1 cellular context compared by ENCODE assay signal in the genomic region with DNA sequence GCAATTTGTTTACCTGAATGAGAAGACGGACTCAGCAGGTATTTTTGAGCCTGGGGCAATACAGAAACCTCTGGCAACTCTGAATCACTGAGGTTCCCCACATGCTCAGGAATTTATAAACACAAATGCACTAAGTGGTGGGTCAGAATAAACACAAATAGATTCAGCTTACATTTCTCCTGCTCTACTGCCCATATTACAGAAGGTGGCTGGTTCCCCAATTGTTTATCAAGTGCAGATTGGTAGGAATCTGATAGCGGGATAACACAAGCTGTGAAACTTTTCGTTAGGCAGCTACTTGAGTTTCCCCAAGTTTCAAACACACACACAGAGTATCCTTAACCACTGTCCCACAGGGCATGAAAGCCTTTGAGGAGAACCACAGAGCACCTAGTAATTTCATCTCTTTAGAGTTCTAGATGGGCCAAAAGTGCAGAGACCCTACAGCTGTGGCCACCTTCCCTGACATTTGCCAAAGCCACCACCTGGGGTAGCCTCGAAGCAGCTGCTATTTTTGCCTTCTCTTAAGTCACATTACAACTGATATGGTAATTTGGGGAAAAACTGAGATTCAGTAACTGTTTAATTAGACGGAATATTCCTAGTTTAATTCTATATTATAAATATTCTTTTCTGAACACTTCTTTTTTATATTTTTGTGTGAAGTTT.
TF ChIP-seq lines count a peak whose summit lies in the region.

No MANE protein-coding gene starts in this region.

TF ChIP-seq in WTC11, 78 proteins besides CTCF, POLR2A, EP300 and RAD21:
- TF ChIP-seq, protein P1, sequence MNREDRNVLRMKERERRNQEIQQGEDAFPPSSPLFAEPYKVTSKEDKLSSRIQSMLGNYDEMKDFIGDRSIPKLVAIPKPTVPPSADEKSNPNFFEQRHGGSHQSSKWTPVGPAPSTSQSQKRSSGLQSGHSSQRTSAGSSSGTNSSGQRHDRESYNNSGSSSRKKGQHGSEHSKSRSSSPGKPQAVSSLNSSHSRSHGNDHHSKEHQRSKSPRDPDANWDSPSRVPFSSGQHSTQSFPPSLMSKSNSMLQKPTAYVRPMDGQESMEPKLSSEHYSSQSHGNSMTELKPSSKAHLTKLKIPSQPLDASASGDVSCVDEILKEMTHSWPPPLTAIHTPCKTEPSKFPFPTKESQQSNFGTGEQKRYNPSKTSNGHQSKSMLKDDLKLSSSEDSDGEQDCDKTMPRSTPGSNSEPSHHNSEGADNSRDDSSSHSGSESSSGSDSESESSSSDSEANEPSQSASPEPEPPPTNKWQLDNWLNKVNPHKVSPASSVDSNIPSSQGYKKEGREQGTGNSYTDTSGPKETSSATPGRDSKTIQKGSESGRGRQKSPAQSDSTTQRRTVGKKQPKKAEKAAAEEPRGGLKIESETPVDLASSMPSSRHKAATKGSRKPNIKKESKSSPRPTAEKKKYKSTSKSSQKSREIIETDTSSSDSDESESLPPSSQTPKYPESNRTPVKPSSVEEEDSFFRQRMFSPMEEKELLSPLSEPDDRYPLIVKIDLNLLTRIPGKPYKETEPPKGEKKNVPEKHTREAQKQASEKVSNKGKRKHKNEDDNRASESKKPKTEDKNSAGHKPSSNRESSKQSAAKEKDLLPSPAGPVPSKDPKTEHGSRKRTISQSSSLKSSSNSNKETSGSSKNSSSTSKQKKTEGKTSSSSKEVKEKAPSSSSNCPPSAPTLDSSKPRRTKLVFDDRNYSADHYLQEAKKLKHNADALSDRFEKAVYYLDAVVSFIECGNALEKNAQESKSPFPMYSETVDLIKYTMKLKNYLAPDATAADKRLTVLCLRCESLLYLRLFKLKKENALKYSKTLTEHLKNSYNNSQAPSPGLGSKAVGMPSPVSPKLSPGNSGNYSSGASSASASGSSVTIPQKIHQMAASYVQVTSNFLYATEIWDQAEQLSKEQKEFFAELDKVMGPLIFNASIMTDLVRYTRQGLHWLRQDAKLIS (CRISPR knock-in tag; IDR thresholded peaks at IDR 0.05; ENCODE audit: borderline replicate concordance), result no peak
- TF ChIP-seq ETV6 (CRISPR knock-in tag; IDR thresholded peaks at IDR 0.05) (no peak), CBFB (CRISPR knock-in tag; IDR thresholded peaks at IDR 0.05; ENCODE audit: low read depth) (no peak), MYBL2 (CRISPR knock-in tag; IDR thresholded peaks at IDR 0.05) (no peak), SOX15 (CRISPR knock-in tag; IDR thresholded peaks at IDR 0.05) (no peak), ZNF263 (CRISPR knock-in tag; IDR thresholded peaks at IDR 0.05; ENCODE audit: low read depth) (no peak), CREM (CRISPR knock-in tag; IDR thresholded peaks at IDR 0.05) (no peak), TP53 (CRISPR knock-in tag; IDR thresholded peaks at IDR 0.05) (no peak), ZNF232 (CRISPR knock-in tag; IDR thresholded peaks at IDR 0.05) (no peak), RORB (CRISPR knock-in tag; IDR thresholded peaks at IDR 0.05) (no peak), GTF2I (CRISPR knock-in tag; conservative IDR thresholded peaks at IDR 0.05) (no peak), ZNF317 (CRISPR knock-in tag; IDR thresholded peaks at IDR 0.05; ENCODE audit: borderline replicate concordance, low read depth) (no peak), RELA (CRISPR knock-in tag; IDR thresholded peaks at IDR 0.05; ENCODE audit: borderline replicate concordance) (no peak)
- TF ChIP-seq, protein P2, sequence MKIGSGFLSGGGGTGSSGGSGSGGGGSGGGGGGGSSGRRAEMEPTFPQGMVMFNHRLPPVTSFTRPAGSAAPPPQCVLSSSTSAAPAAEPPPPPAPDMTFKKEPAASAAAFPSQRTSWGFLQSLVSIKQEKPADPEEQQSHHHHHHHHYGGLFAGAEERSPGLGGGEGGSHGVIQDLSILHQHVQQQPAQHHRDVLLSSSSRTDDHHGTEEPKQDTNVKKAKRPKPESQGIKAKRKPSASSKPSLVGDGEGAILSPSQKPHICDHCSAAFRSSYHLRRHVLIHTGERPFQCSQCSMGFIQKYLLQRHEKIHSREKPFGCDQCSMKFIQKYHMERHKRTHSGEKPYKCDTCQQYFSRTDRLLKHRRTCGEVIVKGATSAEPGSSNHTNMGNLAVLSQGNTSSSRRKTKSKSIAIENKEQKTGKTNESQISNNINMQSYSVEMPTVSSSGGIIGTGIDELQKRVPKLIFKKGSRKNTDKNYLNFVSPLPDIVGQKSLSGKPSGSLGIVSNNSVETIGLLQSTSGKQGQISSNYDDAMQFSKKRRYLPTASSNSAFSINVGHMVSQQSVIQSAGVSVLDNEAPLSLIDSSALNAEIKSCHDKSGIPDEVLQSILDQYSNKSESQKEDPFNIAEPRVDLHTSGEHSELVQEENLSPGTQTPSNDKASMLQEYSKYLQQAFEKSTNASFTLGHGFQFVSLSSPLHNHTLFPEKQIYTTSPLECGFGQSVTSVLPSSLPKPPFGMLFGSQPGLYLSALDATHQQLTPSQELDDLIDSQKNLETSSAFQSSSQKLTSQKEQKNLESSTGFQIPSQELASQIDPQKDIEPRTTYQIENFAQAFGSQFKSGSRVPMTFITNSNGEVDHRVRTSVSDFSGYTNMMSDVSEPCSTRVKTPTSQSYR (CRISPR knock-in tag; IDR thresholded peaks at IDR 0.05), result no peak
- TF ChIP-seq, protein P3, sequence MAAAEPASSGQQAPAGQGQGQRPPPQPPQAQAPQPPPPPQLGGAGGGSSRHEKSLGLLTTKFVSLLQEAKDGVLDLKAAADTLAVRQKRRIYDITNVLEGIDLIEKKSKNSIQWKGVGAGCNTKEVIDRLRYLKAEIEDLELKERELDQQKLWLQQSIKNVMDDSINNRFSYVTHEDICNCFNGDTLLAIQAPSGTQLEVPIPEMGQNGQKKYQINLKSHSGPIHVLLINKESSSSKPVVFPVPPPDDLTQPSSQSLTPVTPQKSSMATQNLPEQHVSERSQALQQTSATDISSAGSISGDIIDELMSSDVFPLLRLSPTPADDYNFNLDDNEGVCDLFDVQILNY (CRISPR knock-in tag; IDR thresholded peaks at IDR 0.05), result no peak
- TF ChIP-seq, protein P4, sequence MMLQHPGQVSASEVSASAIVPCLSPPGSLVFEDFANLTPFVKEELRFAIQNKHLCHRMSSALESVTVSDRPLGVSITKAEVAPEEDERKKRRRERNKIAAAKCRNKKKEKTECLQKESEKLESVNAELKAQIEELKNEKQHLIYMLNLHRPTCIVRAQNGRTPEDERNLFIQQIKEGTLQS (CRISPR knock-in tag; conservative IDR thresholded peaks at IDR 0.05), result no peak
- TF ChIP-seq, protein P5, sequence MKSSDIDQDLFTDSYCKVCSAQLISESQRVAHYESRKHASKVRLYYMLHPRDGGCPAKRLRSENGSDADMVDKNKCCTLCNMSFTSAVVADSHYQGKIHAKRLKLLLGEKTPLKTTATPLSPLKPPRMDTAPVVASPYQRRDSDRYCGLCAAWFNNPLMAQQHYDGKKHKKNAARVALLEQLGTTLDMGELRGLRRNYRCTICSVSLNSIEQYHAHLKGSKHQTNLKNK (CRISPR knock-in tag; IDR thresholded peaks at IDR 0.05), result no peak
- TF ChIP-seq, protein P6, sequence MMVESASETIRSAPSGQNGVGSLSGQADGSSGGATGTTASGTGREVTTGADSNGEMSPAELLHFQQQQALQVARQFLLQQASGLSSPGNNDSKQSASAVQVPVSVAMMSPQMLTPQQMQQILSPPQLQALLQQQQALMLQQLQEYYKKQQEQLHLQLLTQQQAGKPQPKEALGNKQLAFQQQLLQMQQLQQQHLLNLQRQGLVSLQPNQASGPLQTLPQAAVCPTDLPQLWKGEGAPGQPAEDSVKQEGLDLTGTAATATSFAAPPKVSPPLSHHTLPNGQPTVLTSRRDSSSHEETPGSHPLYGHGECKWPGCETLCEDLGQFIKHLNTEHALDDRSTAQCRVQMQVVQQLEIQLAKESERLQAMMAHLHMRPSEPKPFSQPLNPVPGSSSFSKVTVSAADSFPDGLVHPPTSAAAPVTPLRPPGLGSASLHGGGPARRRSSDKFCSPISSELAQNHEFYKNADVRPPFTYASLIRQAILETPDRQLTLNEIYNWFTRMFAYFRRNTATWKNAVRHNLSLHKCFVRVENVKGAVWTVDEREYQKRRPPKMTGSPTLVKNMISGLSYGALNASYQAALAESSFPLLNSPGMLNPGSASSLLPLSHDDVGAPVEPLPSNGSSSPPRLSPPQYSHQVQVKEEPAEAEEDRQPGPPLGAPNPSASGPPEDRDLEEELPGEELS (CRISPR knock-in tag; IDR thresholded peaks at IDR 0.05), result no peak
- TF ChIP-seq, protein P7, sequence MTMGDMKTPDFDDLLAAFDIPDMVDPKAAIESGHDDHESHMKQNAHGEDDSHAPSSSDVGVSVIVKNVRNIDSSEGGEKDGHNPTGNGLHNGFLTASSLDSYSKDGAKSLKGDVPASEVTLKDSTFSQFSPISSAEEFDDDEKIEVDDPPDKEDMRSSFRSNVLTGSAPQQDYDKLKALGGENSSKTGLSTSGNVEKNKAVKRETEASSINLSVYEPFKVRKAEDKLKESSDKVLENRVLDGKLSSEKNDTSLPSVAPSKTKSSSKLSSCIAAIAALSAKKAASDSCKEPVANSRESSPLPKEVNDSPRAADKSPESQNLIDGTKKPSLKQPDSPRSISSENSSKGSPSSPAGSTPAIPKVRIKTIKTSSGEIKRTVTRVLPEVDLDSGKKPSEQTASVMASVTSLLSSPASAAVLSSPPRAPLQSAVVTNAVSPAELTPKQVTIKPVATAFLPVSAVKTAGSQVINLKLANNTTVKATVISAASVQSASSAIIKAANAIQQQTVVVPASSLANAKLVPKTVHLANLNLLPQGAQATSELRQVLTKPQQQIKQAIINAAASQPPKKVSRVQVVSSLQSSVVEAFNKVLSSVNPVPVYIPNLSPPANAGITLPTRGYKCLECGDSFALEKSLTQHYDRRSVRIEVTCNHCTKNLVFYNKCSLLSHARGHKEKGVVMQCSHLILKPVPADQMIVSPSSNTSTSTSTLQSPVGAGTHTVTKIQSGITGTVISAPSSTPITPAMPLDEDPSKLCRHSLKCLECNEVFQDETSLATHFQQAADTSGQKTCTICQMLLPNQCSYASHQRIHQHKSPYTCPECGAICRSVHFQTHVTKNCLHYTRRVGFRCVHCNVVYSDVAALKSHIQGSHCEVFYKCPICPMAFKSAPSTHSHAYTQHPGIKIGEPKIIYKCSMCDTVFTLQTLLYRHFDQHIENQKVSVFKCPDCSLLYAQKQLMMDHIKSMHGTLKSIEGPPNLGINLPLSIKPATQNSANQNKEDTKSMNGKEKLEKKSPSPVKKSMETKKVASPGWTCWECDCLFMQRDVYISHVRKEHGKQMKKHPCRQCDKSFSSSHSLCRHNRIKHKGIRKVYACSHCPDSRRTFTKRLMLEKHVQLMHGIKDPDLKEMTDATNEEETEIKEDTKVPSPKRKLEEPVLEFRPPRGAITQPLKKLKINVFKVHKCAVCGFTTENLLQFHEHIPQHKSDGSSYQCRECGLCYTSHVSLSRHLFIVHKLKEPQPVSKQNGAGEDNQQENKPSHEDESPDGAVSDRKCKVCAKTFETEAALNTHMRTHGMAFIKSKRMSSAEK (CRISPR knock-in tag; IDR thresholded peaks at IDR 0.05; ENCODE audit: borderline replicate concordance), result no peak
- TF ChIP-seq, protein P8, sequence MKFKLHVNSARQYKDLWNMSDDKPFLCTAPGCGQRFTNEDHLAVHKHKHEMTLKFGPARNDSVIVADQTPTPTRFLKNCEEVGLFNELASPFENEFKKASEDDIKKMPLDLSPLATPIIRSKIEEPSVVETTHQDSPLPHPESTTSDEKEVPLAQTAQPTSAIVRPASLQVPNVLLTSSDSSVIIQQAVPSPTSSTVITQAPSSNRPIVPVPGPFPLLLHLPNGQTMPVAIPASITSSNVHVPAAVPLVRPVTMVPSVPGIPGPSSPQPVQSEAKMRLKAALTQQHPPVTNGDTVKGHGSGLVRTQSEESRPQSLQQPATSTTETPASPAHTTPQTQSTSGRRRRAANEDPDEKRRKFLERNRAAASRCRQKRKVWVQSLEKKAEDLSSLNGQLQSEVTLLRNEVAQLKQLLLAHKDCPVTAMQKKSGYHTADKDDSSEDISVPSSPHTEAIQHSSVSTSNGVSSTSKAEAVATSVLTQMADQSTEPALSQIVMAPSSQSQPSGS (CRISPR knock-in tag; IDR thresholded peaks at IDR 0.05; ENCODE audit: borderline replicate concordance, low read depth), result no peak
